9 cellular contexts compared by ENCODE assay signal in genomic region chr14:78170203-78170602, GRCh38. TPM values are rescaled to one million over a fixed set of nuclear protein-coding genes. Genes with fewer than 3 reads are reported as not detected.
DNase-seq lines count a peak whose midpoint lies in the region; ATAC-seq and TF ChIP-seq lines count a peak whose summit lies in the region.
"Had no signal": no experiment of that assay in that cellular context is flagged by ENCODE, and none has a peak within 500 bp of the region (broad histone marks: within the 10 kb centered on the region; RNA-seq: fewer than 3 reads in every experiment).

Gene NRXN3 (plus strand): TSS chr14:78170373. CDS start chr14:78243094, 72,721 bp downstream.

- H3K27me3 ChIP-seq in sigmoid colon, result no peaks in the 10 kb centered on the region
- H3K27me3 ChIP-seq: right atrium auricular region had no signal

- H3K4me1 ChIP-seq in sigmoid colon, result peaks cover 0 to 14% (median 4%) of the 10 kb centered on the region in 4 donors
- H3K4me1 ChIP-seq: right atrium auricular region had no signal

- peak within 1 kb of the TSS; percentile 24 for H3K27ac ChIP-seq in angular gyrus (ENCODE audit: low read depth, low read length)
- H3K27ac ChIP-seq in sigmoid colon, result no peak within 1 kb of the TSS
- H3K27ac ChIP-seq: right atrium auricular region had no signal

- no peak within 1 kb of the TSS for H3K4me3 ChIP-seq in sigmoid colon
- H3K4me3 ChIP-seq: right atrium auricular region had no signal

- no peak for TF ChIP-seq EP300 in sigmoid colon (IDR thresholded peaks at IDR 0.05)

- WGBS in sigmoid colon, 2 donors, result 1 to 2% methylated on average over 7 of the region's 7 CpGs

- ATAC-seq in HG02798 (IDR thresholded peaks at IDR 0.05; ENCODE audit: poor library complexity, unreplicated experiment) (no peak), HG02759 (IDR thresholded peaks at IDR 0.05; ENCODE audit: unreplicated experiment) (no peak)

- DNase-seq in NCI-H1105 (lab: John Stamatoyannopoulos, UW), result peak; percentile 43
- peak; percentile 45 for DNase-seq in inferior parietal cortex (ENCODE audit: extremely low spot score)
- DNase-seq in sigmoid colon, result no peak
- DNase-seq in cardiac septum (ENCODE audit: low spot score), result no peak
- DNase-seq in NAMALWA (ENCODE audit: low spot score), result no peak

- TF ChIP-seq POLR2A in sigmoid colon (IDR thresholded peaks at IDR 0.05), result no peak

- no peaks in the 10 kb centered on the region for H3K9me3 ChIP-seq in sigmoid colon
- H3K9me3 ChIP-seq: right atrium auricular region had no signal

- intact Hi-C loops in sigmoid colon (cut with DNase I), result no loop called here
- intact Hi-C loops in cardiac septum (cut with DNase I), result no loop called here

- TF ChIP-seq CTCF in sigmoid colon (IDR thresholded peaks at IDR 0.05), result no peak

- H3K36me3 ChIP-seq in sigmoid colon, result no peaks in the 10 kb centered on the region
- H3K36me3 ChIP-seq: right atrium auricular region had no signal

RNA-seq across cellular contexts. Expression of gene NRXN3, which starts in this region (rescaled TPM):
- total RNA-seq in sigmoid colon (10 to 100 TPM; 23.2 to 46.3 (median 42.3) TPM), cardiac septum (4.1 TPM)
- polyA plus RNA-seq in sigmoid colon, result 1 to 10 TPM in 2 of 3 donors, under 1 TPM in 1; 0.23 to 3.6 (median 2.8) TPM

Comparison
In these comparisons a context has a peak if more than half of its experiments do, and no peak if none do; other contexts are left out.
1. DNase-seq: peak in NCI-H1105 (single experiment) and inferior parietal cortex (single experiment); none in sigmoid colon (single experiment), cardiac septum (single experiment) and NAMALWA (single experiment).